6 cellular contexts compared by ENCODE assay signal in the genomic region with DNA sequence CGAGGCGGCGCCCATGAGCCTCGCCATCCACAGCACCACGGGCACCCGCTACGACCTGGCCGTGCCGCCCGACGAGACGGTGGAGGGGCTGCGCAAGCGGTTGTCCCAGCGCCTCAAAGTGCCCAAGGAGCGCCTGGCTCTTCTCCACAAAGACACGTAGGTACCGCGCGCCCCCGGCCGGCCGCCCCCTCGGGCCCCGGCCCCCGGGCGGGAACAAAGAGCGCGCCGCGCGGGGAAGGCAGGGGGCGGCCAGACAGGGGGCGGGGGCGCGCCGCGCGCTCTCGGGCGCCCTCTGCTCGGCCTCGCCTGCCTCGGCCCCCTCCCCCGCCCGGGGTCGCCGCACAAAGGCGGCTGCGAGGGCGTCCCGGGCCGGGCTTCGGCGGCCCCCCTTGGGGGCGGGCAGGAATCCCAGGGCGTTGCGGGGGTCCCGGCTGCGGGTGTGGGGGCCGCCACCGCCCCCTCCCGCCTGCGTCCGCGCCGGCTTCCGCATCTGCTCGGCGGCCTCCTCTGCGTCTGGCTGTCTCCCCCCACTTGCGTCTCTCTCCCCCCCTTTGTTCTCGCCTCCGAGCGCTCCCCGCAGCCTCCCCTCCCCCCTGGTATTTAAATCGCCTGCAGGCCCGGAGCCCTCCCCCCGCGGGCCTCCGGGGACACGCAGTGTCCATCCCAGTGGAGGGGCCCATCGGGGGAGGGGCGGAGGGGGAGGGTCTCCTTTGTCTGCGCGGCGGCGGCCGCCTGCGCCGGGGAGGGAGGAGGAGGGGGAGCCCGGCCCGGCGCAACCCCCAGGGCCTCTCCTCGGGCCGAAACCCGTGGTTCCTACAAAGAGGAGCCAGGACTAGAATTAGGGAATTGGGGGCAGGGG. TPM values are rescaled to one million over a fixed set of nuclear protein-coding genes. Genes with fewer than 3 reads are reported as not detected.
DNase-seq lines count a peak whose midpoint lies in the region; ATAC-seq, FAIRE-seq and TF ChIP-seq lines count a peak whose summit lies in the region.

No MANE protein-coding gene starts in this region.

- peak overlapping the region; percentile 93 to 97 for H3K27ac Mint-ChIP-seq in natural killer cell

- peak overlapping the region; percentile 87 for H3K27ac ChIP-seq in OCI-LY7 (ENCODE audit: low read depth, low read length, poor library complexity, severe bottlenecking)

- H4K20me1 ChIP-seq in OCI-LY7 (ENCODE audit: insufficient read depth, low read length), result 0 out of 2 replicates have a peak, but pooled peaks cover 7% of the 10 kb centered on the region

- TF ChIP-seq CTCF in OCI-LY7 (conservative IDR thresholded peaks at IDR 0.05; ENCODE audit: low read length), result no peak
- no peak for TF ChIP-seq CTCF in natural killer cell (IDR thresholded peaks at IDR 0.05)

- H3K36me3 Mint-ChIP-seq in natural killer cell, result no peaks in the 10 kb centered on the region

- ATAC-seq in natural killer cell, result peak in 2 of 3 donors; percentile 3 to 4

- peak overlapping the region; percentile 95 for H3K4me3 Mint-ChIP-seq in natural killer cell

- peak overlapping the region; percentile 97 for H3K4me3 ChIP-seq in OCI-LY7 (ENCODE audit: low read depth, low read length, poor library complexity, severe bottlenecking)

- H3K4me1 Mint-ChIP-seq in natural killer cell, result peaks cover 0 to 28% of the 10 kb centered on the region in 2 donors

- CTCF ChIA-PET in OCI-LY7 (lab: Charles Lee; ENCODE audit: unreplicated experiment), result no interaction called here

- peaks cover 37% of the 10 kb centered on the region; the same call in 1 of the 2 replicates for H3K79me2 ChIP-seq in OCI-LY7 (ENCODE audit: insufficient read depth, low read depth, low read length)

- POLR2A ChIA-PET in OCI-LY7 (lab: Charles Lee), result no interaction called here

- no peaks in the 10 kb centered on the region for H3K9me3 Mint-ChIP-seq in natural killer cell

- intact Hi-C loops in OCI-LY7 (cut with micrococcal nuclease; ENCODE audit: unreplicated experiment), result no loop called here
- intact Hi-C loops in natural killer cell (cut with micrococcal nuclease), result loop anchor here (1.0 kb wide), 1 partner anchor 9 kb away; no protein-coding TSS in a partner anchor

- DNase-seq in OCI-LY7 (ENCODE audit: low spot score) (peak; percentile 74), dermis blood vessel endothelial cell (peak; percentile 65), natural killer cell (peak; percentile 72), urothelium cell line (ENCODE audit: low spot score) (no peak), mesenteric fat pad (ENCODE audit: low spot score) (no peak)

- BruUV-seq in OCI-LY7 (replicated peaks; lab: Mats Ljungman, UMichigan), result no TSS peak

- H3K9me3 ChIP-seq in OCI-LY7 (ENCODE audit: low read length), result no peaks in the 10 kb centered on the region

- no peaks in the 10 kb centered on the region for H3K9me2 ChIP-seq in OCI-LY7 (ENCODE audit: insufficient read depth, low read length)

- peak overlapping the region; percentile 100 for H3K4me2 ChIP-seq in OCI-LY7 (ENCODE audit: low read length)

- H3K36me3 ChIP-seq in OCI-LY7 (ENCODE audit: insufficient read depth, low read length), result peaks cover 58% of the 10 kb centered on the region

- TF ChIP-seq POLR2A in GM15510 (IDR thresholded peaks at IDR 0.05; ENCODE audit: borderline replicate concordance, extremely low read depth, insufficient read length), result peak; percentile 26

- H3K4me1 ChIP-seq in OCI-LY7 (ENCODE audit: insufficient read depth, low read length, poor library complexity, severe bottlenecking), result peaks cover 38% of the 10 kb centered on the region

- no peak for FAIRE-seq in urothelium cell line (lab: Jason Lieb, UNC)

- H3K27me3 Mint-ChIP-seq in natural killer cell (ENCODE audit: low read depth in 2 of 2), result no peaks in the 10 kb centered on the region

- H2AFZ ChIP-seq in OCI-LY7 (ENCODE audit: low read length), result no peak overlapping the region

RNA-seq across cellular contexts. Expression of gene MIDN, which starts 2.2 kb away (rescaled TPM):
- total RNA-seq in OCI-LY7 (2014; rRNA removed; shearing (Covaris generic)), result 11.7 and 20.3 TPM in 2 replicates
- total RNA-seq in OCI-LY7 (2022), result 70.9 and 75.8 TPM in 2 replicates
- total RNA-seq in dermis blood vessel endothelial cell, result 22.1 and 27.9 TPM in 2 replicates
- total RNA-seq in natural killer cell, result 100 to 1,000 TPM; 296 to 367 (median 314) TPM
- 156 TPM for total RNA-seq in mesenteric fat pad

RNA-seq across cellular contexts. Expression of gene ATP5F1D, which starts 9.1 kb away (rescaled TPM):
- 51.8 and 82.1 TPM in 2 replicates for total RNA-seq in OCI-LY7 (2014; rRNA removed; shearing (Covaris generic))
- total RNA-seq in OCI-LY7 (2022), result 207 and 266 TPM in 2 replicates
- total RNA-seq in dermis blood vessel endothelial cell, result 19.9 and 31.1 TPM in 2 replicates
- 100 to 1,000 TPM in 2 of 3 donors, 10 to 100 TPM in 1; 88.6 to 119 (median 104) TPM for total RNA-seq in natural killer cell
- 189 TPM for total RNA-seq in mesenteric fat pad

RNA-seq across cellular contexts. Expression of gene CBARP, which starts 12.8 kb away (rescaled TPM):
- total RNA-seq in OCI-LY7 (2014; rRNA removed; shearing (Covaris generic)), result 0.09 and 0.33 TPM in 2 replicates
- total RNA-seq in OCI-LY7 (2022), result 0.13 and 0.18 TPM in 2 replicates
- total RNA-seq in dermis blood vessel endothelial cell, result 2.7 and 2.8 TPM in 2 replicates
- under 1 TPM in 2 of 3 donors, not detected in 1; 0.14 to 0.41 TPM for total RNA-seq in natural killer cell
- total RNA-seq in mesenteric fat pad, result 6.2 TPM

RNA-seq across cellular contexts. Expression of gene CIRBP, which starts 18.5 kb away (rescaled TPM):
- 278 and 287 TPM in 2 replicates for total RNA-seq in OCI-LY7 (2014; rRNA removed; shearing (Covaris generic))
- total RNA-seq in OCI-LY7 (2022), result 309 and 321 TPM in 2 replicates
- total RNA-seq in dermis blood vessel endothelial cell, result 83.1 and 192 TPM in 2 replicates
- 100 to 1,000 TPM; 410 to 454 (median 440) TPM for total RNA-seq in natural killer cell
- total RNA-seq in mesenteric fat pad, result 243 TPM

RNA-seq across cellular contexts. Expression of gene FAM174C, which starts 24.7 kb away (rescaled TPM):
- total RNA-seq in OCI-LY7 (2014; rRNA removed; shearing (Covaris generic)), result 52.6 and 53.2 TPM in 2 replicates
- 79.8 and 81.5 TPM in 2 replicates for total RNA-seq in OCI-LY7 (2022)
- total RNA-seq in dermis blood vessel endothelial cell, result 22.0 and 25.0 TPM in 2 replicates
- 10 to 100 TPM; 26.6 to 33.4 (median 27.1) TPM for total RNA-seq in natural killer cell
- total RNA-seq in mesenteric fat pad, result 53.2 TPM

Comparison
In these comparisons a context has a peak if more than half of its experiments do, and no peak if none do; other contexts are left out.
1. DNase-seq: peak in OCI-LY7 (single experiment), dermis blood vessel endothelial cell (single experiment) and natural killer cell (single experiment); none in urothelium cell line (single experiment) and mesenteric fat pad (single experiment).